ENCODE assay signal across 9 cellular contexts in the genomic region with DNA sequence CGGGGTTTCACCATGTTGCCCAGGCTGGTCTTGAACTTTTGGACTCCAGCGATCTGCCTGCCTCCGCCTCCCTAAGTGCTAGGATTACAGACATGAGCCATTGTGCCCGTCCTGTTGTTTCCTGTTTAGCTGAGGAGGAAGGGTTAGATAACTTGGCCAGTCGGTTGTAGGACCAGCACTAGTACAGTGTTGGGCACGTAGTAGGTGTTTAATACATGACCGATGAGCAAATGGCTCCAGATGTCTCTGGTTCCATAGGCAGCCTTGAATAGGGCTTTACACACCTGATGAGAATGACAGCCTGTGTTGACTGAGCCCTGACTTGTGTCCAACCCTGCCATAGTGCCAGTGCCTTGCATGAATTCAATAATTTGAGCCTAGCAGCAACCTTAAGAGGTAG. TPM values are rescaled to one million over a fixed set of nuclear protein-coding genes. Genes with fewer than 3 reads are reported as not detected.
A peak's percentile ranks its signal among the peaks of the same experiment; 100 is the strongest.
DNase-seq lines count a peak whose midpoint lies in the region; ATAC-seq and TF ChIP-seq lines count a peak whose summit lies in the region.
"Had no signal": no experiment of that assay in that cellular context is flagged by ENCODE, and none has a peak within 500 bp of the region (broad histone marks: within the 10 kb centered on the region; RNA-seq: fewer than 3 reads in every experiment).

No MANE protein-coding gene starts in this region.

- H3K36me3 ChIP-seq in suprapubic skin, result peaks cover 3% of the 10 kb centered on the region

- 80% methylated on average over 7 of the region's 7 CpGs for WGBS in suprapubic skin

- H3K9me3 Mint-ChIP-seq in activated naive CD4-positive, alpha-beta T cell treated with anti-CD3 and anti-CD28 coated beads, Interleukin-2, amount 10 ng/mL, durations not matched to agents 7 days and 5 days, result no peaks in the 10 kb centered on the region
- H3K9me3 Mint-ChIP-seq in activated CD8-positive, alpha-beta T cell treated with anti-CD3 and anti-CD28 coated beads for 36 hours, result no peaks in the 10 kb centered on the region
- peaks cover 21% of the 10 kb centered on the region for H3K9me3 Mint-ChIP-seq in glutamatergic neuron (ENCODE audit: unreplicated experiment)

- H3K27me3 ChIP-seq in suprapubic skin, result no peaks in the 10 kb centered on the region

- TF ChIP-seq POLR2A in suprapubic skin (IDR thresholded peaks at IDR 0.05), result no peak

- H3K27ac Mint-ChIP-seq in activated naive CD4-positive, alpha-beta T cell treated with anti-CD3 and anti-CD28 coated beads, Interleukin-2, amount 10 ng/mL, durations not matched to agents 7 days and 5 days, result peak overlapping the region; percentile 3
- peak overlapping the region; percentile 67 for H3K27ac Mint-ChIP-seq in activated CD8-positive, alpha-beta T cell treated with anti-CD3 and anti-CD28 coated beads for 36 hours
- H3K27ac Mint-ChIP-seq in glutamatergic neuron (ENCODE audit: unreplicated experiment), result no peak overlapping the region

- peaks cover 42% of the 10 kb centered on the region for H3K4me1 ChIP-seq in suprapubic skin

- intact Hi-C loops in activated CD8-positive, alpha-beta T cell treated with anti-CD3 and anti-CD28 coated beads for 36 hours (cut with micrococcal nuclease), result no loop called here

- TF ChIP-seq EP300 in suprapubic skin (IDR thresholded peaks at IDR 0.05), result no peak

- no peak overlapping the region for H3K27ac ChIP-seq in suprapubic skin

- H3K36me3 Mint-ChIP-seq in activated naive CD4-positive, alpha-beta T cell treated with anti-CD3 and anti-CD28 coated beads, Interleukin-2, amount 10 ng/mL, durations not matched to agents 7 days and 5 days, result peaks cover 29% of the 10 kb centered on the region
- H3K36me3 Mint-ChIP-seq in activated CD8-positive, alpha-beta T cell treated with anti-CD3 and anti-CD28 coated beads for 36 hours (ENCODE audit: low read depth), result peaks cover 12% of the 10 kb centered on the region
- no peaks in the 10 kb centered on the region for H3K36me3 Mint-ChIP-seq in glutamatergic neuron (ENCODE audit: unreplicated experiment)

- no peak for TF ChIP-seq CTCF in activated CD8-positive, alpha-beta T cell treated with anti-CD3 and anti-CD28 coated beads for 36 hours (IDR thresholded peaks at IDR 0.05)
- TF ChIP-seq CTCF in glutamatergic neuron (IDR thresholded peaks at IDR 0.05; ENCODE audit: partially characterized antibody, unreplicated experiment), result no peak
- TF ChIP-seq CTCF in suprapubic skin (IDR thresholded peaks at IDR 0.05), result no peak

- H3K4me1 Mint-ChIP-seq in activated naive CD4-positive, alpha-beta T cell treated with anti-CD3 and anti-CD28 coated beads, Interleukin-2, amount 10 ng/mL, durations not matched to agents 7 days and 5 days, result peaks cover 56% of the 10 kb centered on the region
- peaks cover 46% of the 10 kb centered on the region for H3K4me1 Mint-ChIP-seq in activated CD8-positive, alpha-beta T cell treated with anti-CD3 and anti-CD28 coated beads for 36 hours (ENCODE audit: low read depth)
- peaks cover 8% of the 10 kb centered on the region for H3K4me1 Mint-ChIP-seq in glutamatergic neuron (ENCODE audit: low read depth, unreplicated experiment)

- peak overlapping the region; percentile 80 for H3K4me3 ChIP-seq in suprapubic skin

- POLR2A ChIA-PET in activated CD8-positive, alpha-beta T cell treated with anti-CD3 and anti-CD28 coated beads for 36 hours (lab: Charles Lee), result interaction anchor here (0.6 to 3.2 kb wide), 5 partner anchors 8 to 42 kb away, joined by 3 to 11 read pairs (median 3); partner anchors contain the start of genes DPH7 and ZMYND19

- ATAC-seq in activated CD8-positive, alpha-beta T cell treated with anti-CD3 and anti-CD28 coated beads for 36 hours, result no peak

- H3K9me3 ChIP-seq in suprapubic skin, result no peaks in the 10 kb centered on the region

- DNase-seq in activated naive CD4-positive, alpha-beta T cell treated with anti-CD3 and anti-CD28 coated beads, Interleukin-2, amount 10 ng/mL, durations not matched to agents 7 days and 5 days, result no peak
- no peak for DNase-seq in activated naive CD4-positive, alpha-beta T cell treated with anti-CD3 and anti-CD28 coated beads, Interleukin-2, amount 50 U/mL, for 16 hours
- DNase-seq in activated CD8-positive, alpha-beta T cell treated with anti-CD3 and anti-CD28 coated beads for 36 hours, result no peak
- DNase-seq in glutamatergic neuron (no peak), suprapubic skin (ENCODE audit: low spot score in 2 of 2) (no peak), NCI-H2171 treated with DMSO at 0.1 percent for 48 hours (lab: John Stamatoyannopoulos, UW) (no peak), GM19238 (ENCODE audit: insufficient read length, low spot score) (no peak), NCI-H2081 (lab: John Stamatoyannopoulos, UW) (no peak)
- DNase-seq: stimulated activated CD4-positive, alpha-beta T cell treated with anti-CD3 and anti-CD28 coated beads, Interleukin-2, amount 100 ng/mL, for 24 hours had no signal

- H3K4me3 Mint-ChIP-seq in activated naive CD4-positive, alpha-beta T cell treated with anti-CD3 and anti-CD28 coated beads, Interleukin-2, amount 10 ng/mL, durations not matched to agents 7 days and 5 days, result peak overlapping the region; percentile 14
- peak overlapping the region; percentile 82 for H3K4me3 Mint-ChIP-seq in activated CD8-positive, alpha-beta T cell treated with anti-CD3 and anti-CD28 coated beads for 36 hours
- H3K4me3 Mint-ChIP-seq in glutamatergic neuron (ENCODE audit: unreplicated experiment), result peak overlapping the region; percentile 99

- CTCF ChIA-PET in activated naive CD4-positive, alpha-beta T cell treated with anti-CD3 and anti-CD28 coated beads, Interleukin-2, amount 10 ng/mL, durations not matched to agents 7 days and 5 days (lab: Charles Lee), result interaction anchor here (0.6 to 1.2 kb wide), 2 partner anchors 41 to 52 kb away, joined by 3 read pairs; no protein-coding TSS in a partner anchor
- CTCF ChIA-PET in activated CD8-positive, alpha-beta T cell treated with anti-CD3 and anti-CD28 coated beads for 36 hours (lab: Charles Lee), result interaction anchor here (0.6 to 1.4 kb wide), 4 partner anchors 13 to 52 kb away, joined by 3 to 4 read pairs (median 3); no protein-coding TSS in a partner anchor

- no peaks in the 10 kb centered on the region for H3K27me3 Mint-ChIP-seq in activated naive CD4-positive, alpha-beta T cell treated with anti-CD3 and anti-CD28 coated beads, Interleukin-2, amount 10 ng/mL, durations not matched to agents 7 days and 5 days
- no peaks in the 10 kb centered on the region for H3K27me3 Mint-ChIP-seq in activated CD8-positive, alpha-beta T cell treated with anti-CD3 and anti-CD28 coated beads for 36 hours
- peaks cover 15% of the 10 kb centered on the region for H3K27me3 Mint-ChIP-seq in glutamatergic neuron (ENCODE audit: unreplicated experiment)

RNA-seq across cellular contexts. Expression of gene EHMT1, which starts 1.8 kb away (rescaled TPM):
- total RNA-seq in activated CD8-positive, alpha-beta T cell treated with anti-CD3 and anti-CD28 coated beads for 36 hours, result 10 to 100 TPM; 62.1 to 67.1 TPM
- 162 TPM for total RNA-seq in glutamatergic neuron (ENCODE audit: unreplicated experiment)
- 100 to 1,000 TPM in 1 of 4 donors, 10 to 100 TPM in 3; 77.1 to 149 (median 86.6) TPM for total RNA-seq in suprapubic skin

RNA-seq across cellular contexts. Expression of gene ARRDC1, which starts 15.1 kb away (rescaled TPM):
- total RNA-seq in activated CD8-positive, alpha-beta T cell treated with anti-CD3 and anti-CD28 coated beads for 36 hours, result 10 to 100 TPM; 29.0 TPM
- 22.5 TPM for total RNA-seq in glutamatergic neuron (ENCODE audit: unreplicated experiment)
- 100 to 1,000 TPM in 1 of 4 donors, 10 to 100 TPM in 3; 79.2 to 143 (median 85.8) TPM for total RNA-seq in suprapubic skin

RNA-seq across cellular contexts. Expression of gene ZMYND19, which starts 30.3 kb away (rescaled TPM):
- total RNA-seq in activated CD8-positive, alpha-beta T cell treated with anti-CD3 and anti-CD28 coated beads for 36 hours, result 10 to 100 TPM; 45.9 to 46.5 TPM
- total RNA-seq in glutamatergic neuron (ENCODE audit: unreplicated experiment) (33.9 TPM), suprapubic skin (10 to 100 TPM; 19.2 to 39.4 (median 28.3) TPM)

RNA-seq across cellular contexts. Expression of gene DPH7, which starts 41.9 kb away (rescaled TPM):
- total RNA-seq in activated CD8-positive, alpha-beta T cell treated with anti-CD3 and anti-CD28 coated beads for 36 hours, result 10 to 100 TPM; 33.7 to 35.0 TPM
- total RNA-seq in glutamatergic neuron (ENCODE audit: unreplicated experiment) (64.6 TPM), suprapubic skin (10 to 100 TPM; 26.8 to 64.8 (median 34.1) TPM)

Comparison
In these comparisons a context has a peak if more than half of its experiments do, and no peak if none do; other contexts are left out.
1. H3K4me3 Mint-ChIP-seq: peak in every context shown above with its lines; median percentile 99 in glutamatergic neuron; 82 in activated CD8-positive, alpha-beta T cell treated with anti-CD3 and anti-CD28 coated beads for 36 hours; 14 in activated naive CD4-positive, alpha-beta T cell treated with anti-CD3 and anti-CD28 coated beads, Interleukin-2, amount 10 ng/mL, durations not matched to agents 7 days and 5 days.